Comparison of ENCODE assay signal across 8 cellular contexts in the genomic region with DNA sequence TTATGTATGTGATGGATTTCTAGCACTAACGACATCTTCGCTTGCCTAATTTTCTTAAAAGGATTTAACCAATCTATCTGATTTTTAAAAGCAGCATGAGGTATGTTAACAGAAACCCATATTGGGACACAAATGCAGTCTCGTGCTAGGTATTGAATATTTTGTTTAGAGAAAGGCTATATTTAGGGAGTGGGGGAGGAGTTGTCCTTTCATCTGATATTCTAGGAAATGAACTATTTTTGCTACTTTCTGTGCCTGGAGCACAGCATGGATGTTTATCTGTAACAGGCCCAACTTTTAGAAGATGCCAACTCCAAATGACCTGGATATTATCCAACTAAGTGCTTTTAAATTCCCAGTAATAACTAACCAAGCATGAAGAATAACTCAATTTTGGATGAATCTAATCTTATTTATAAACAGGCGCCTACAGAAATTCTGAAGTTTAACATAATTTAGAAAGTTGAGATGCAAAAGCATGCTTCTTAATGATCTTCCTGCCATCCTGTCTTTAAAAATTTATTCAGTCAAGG.
"Had no signal": no experiment of that assay in that cellular context is flagged by ENCODE, and none has a peak within 500 bp of the region (broad histone marks: within the 10 kb centered on the region; RNA-seq: fewer than 3 reads in every experiment).

No MANE protein-coding gene starts in this region.

- ATAC-seq: GM12878 had no signal

- FAIRE-seq: G401.6, GM12878, GM12891, GM12892, GM18507, GM19239 had no signal

- DNase-seq: GDM1, GF-D8 had no signal

- H3K4me3 ChIP-seq: GM12878 had no signal
